In genomic region chr1:150010388-150011115, GRCh38 we compare ENCODE assay signal across 8 cellular contexts. TPM values are rescaled to one million over a fixed set of nuclear protein-coding genes. Genes with fewer than 3 reads are reported as not detected.
DNase-seq lines count a peak whose midpoint lies in the region; ATAC-seq and TF ChIP-seq lines count a peak whose summit lies in the region.

TSS of gene OTUD7B (minus strand) at chr1:150010726. CDS start at chr1:149977510, 33,216 bp downstream.

- H3K4me3 Mint-ChIP-seq in activated naive CD8-positive, alpha-beta T cell treated with anti-CD3 and anti-CD28 coated beads, Interleukin-2, amount 50 U/mL, for 24 hours, result peak within 1 kb of the TSS; percentile 86

- H3K9me3 ChIP-seq in HCT116 (ENCODE audit: control insufficient read depth in 1 of 2, insufficient read depth in 1 of 2, low read depth in 1 of 2, low read length in 2 of 2), result no peaks in the 10 kb centered on the region
- H3K9me3 ChIP-seq in cardiac muscle cell (ENCODE audit: low read depth), result no peaks in the 10 kb centered on the region
- no peaks in the 10 kb centered on the region for H3K9me3 ChIP-seq in parathyroid adenoma (ENCODE audit: control insufficient read depth, low read length)
- H3K9me3 ChIP-seq in thyroid gland, result no peaks in the 10 kb centered on the region

- H3K27me3 ChIP-seq in HCT116 (ENCODE audit: insufficient read depth, low read length), result no peaks in the 10 kb centered on the region
- H3K27me3 ChIP-seq in cardiac muscle cell, result no peaks in the 10 kb centered on the region
- no peaks in the 10 kb centered on the region for H3K27me3 ChIP-seq in parathyroid adenoma (ENCODE audit: control insufficient read depth, insufficient read depth, low read length)
- H3K27me3 ChIP-seq in thyroid gland, result no peaks in the 10 kb centered on the region

- CTCF ChIA-PET in HCT116 (lab: Charles Lee), result interaction anchor here (1.3 kb wide), 1 partner anchor 11 kb away, joined by 4 read pairs; no protein-coding TSS in a partner anchor

- H2AFZ ChIP-seq in HCT116 (ENCODE audit: low read depth, low read length, poor library complexity, severe bottlenecking) (peak within 1 kb of the TSS; percentile 93), parathyroid adenoma (peak within 1 kb of the TSS; percentile 96)

- no peaks in the 10 kb centered on the region for H4K20me1 ChIP-seq in HCT116 (ENCODE audit: insufficient read depth)

- H3K4me1 Mint-ChIP-seq in activated naive CD8-positive, alpha-beta T cell treated with anti-CD3 and anti-CD28 coated beads, Interleukin-2, amount 50 U/mL, for 24 hours, result peaks cover 39% of the 10 kb centered on the region

- intact Hi-C loops in HCT116 (cut with micrococcal nuclease) (loop anchor here (2.0 to 5.0 kb wide), 2 partner anchors 56 to 73 kb away; partner anchors contain the start of genes MTMR11 and VPS45), thyroid gland (cut with DNase I) (loop anchor here (10.0 kb wide), 1 partner anchor 46 kb away; no protein-coding TSS in a partner anchor)

- H3K27me3 Mint-ChIP-seq in activated naive CD8-positive, alpha-beta T cell treated with anti-CD3 and anti-CD28 coated beads, Interleukin-2, amount 50 U/mL, for 24 hours, result peaks cover 4% of the 10 kb centered on the region

- H3K36me3 ChIP-seq in HCT116 (ENCODE audit: control insufficient read depth in 1 of 2, insufficient read depth in 2 of 2, low read length in 2 of 2) (no peaks in the 10 kb centered on the region; a peak in 2 of 4 replicates), cardiac muscle cell (no peaks in the 10 kb centered on the region), parathyroid adenoma (ENCODE audit: control insufficient read depth, insufficient read depth, low read length) (no peaks in the 10 kb centered on the region), thyroid gland (no peaks in the 10 kb centered on the region)

- peak; percentile 97 for DNase-seq in GM03348 (ENCODE audit: low spot score)
- peak; percentile 68 for DNase-seq in HCT116 (ENCODE audit: low read depth, low spot score)
- DNase-seq in MV-4-11 (lab: John Stamatoyannopoulos, UW), result peak; percentile 52
- DNase-seq in SW 1271 (lab: John Stamatoyannopoulos, UW), result peak; percentile 39 to 69
- peak; percentile 87 for DNase-seq in activated naive CD8-positive, alpha-beta T cell treated with anti-CD3 and anti-CD28 coated beads, Interleukin-2, amount 50 U/mL, for 24 hours
- DNase-seq in cardiac muscle cell (ENCODE audit: low read depth in 1 of 2, low spot score in 1 of 2), result peak; percentile 94
- peak; percentile 90 to 91 for DNase-seq in thyroid gland

- TF ChIP-seq POLR2A in HCT116 (IDR thresholded peaks at IDR 0.05; ENCODE audit: borderline replicate concordance, extremely low read depth, insufficient read depth, insufficient read length) (no peak), thyroid gland (IDR thresholded peaks at IDR 0.05) (peak in 1 of 2 donors; percentile 86)

- H3K4me3 ChIP-seq in HCT116 (replicated peaks in 1 of 2; ENCODE audit: low read depth in 1 of 2, low read length in 2 of 2) (peak within 1 kb of the TSS; percentile 83 to 94), cardiac muscle cell (peak within 1 kb of the TSS; percentile 94), parathyroid adenoma (ENCODE audit: low read depth, low read length) (peak within 1 kb of the TSS; percentile 92), thyroid gland (replicated peaks in 1 of 3) (peak within 1 kb of the TSS; percentile 7 to 93 (median 86))

- H3K9me2 ChIP-seq in HCT116 (ENCODE audit: insufficient read depth), result no peaks in the 10 kb centered on the region

- peak; percentile 88 for ATAC-seq in HCT116
- peak; percentile 67 for ATAC-seq in activated naive CD8-positive, alpha-beta T cell treated with anti-CD3 and anti-CD28 coated beads, Interleukin-2, amount 50 U/mL, for 24 hours

- TF ChIP-seq CTCF in HCT116 (IDR thresholded peaks at IDR 0.05 in 2 of 3, conservative IDR thresholded peaks at IDR 0.05 in 1 of 3; ENCODE audit: borderline replicate concordance in 1 of 3, insufficient read depth in 1 of 3, low read depth in 2 of 3, low read length in 2 of 3) (no peak), cardiac muscle cell (IDR thresholded peaks at IDR 0.05; ENCODE audit: low read depth, low read length) (no peak), parathyroid adenoma (IDR thresholded peaks at IDR 0.05) (no peak), thyroid gland (IDR thresholded peaks at IDR 0.05) (peak in 1 of 6 experiments; percentile 17)

- H3K79me2 ChIP-seq in HCT116 (ENCODE audit: insufficient read depth, low read length) (peaks cover 42% of the 10 kb centered on the region), parathyroid adenoma (peaks cover 4% of the 10 kb centered on the region)

- H3K9ac ChIP-seq in HCT116 (ENCODE audit: low read length) (peak within 1 kb of the TSS; percentile 90), parathyroid adenoma (peak within 1 kb of the TSS; percentile 53)

- H3K4me2 ChIP-seq in HCT116 (ENCODE audit: low read length) (peak within 1 kb of the TSS; percentile 92), parathyroid adenoma (ENCODE audit: low read length) (peak within 1 kb of the TSS; percentile 91)

- H3K36me3 Mint-ChIP-seq in activated naive CD8-positive, alpha-beta T cell treated with anti-CD3 and anti-CD28 coated beads, Interleukin-2, amount 50 U/mL, for 24 hours (ENCODE audit: low read depth), result peaks cover 28% of the 10 kb centered on the region

- H3K27ac ChIP-seq in HCT116 (ENCODE audit: low read depth, low read length) (peak within 1 kb of the TSS; percentile 85), cardiac muscle cell (peak within 1 kb of the TSS; percentile 97), parathyroid adenoma (peak within 1 kb of the TSS; percentile 84), thyroid gland (peak within 1 kb of the TSS; percentile 94 to 96 (median 95))

- no TSS peak for BruUV-seq in HCT116 (replicated peaks; lab: Mats Ljungman, UMichigan)

- H3K27ac Mint-ChIP-seq in activated naive CD8-positive, alpha-beta T cell treated with anti-CD3 and anti-CD28 coated beads, Interleukin-2, amount 50 U/mL, for 24 hours, result peak within 1 kb of the TSS; percentile 93

- peak; percentile 19 for TF ChIP-seq RAD21 in HCT116 (IDR thresholded peaks at IDR 0.05; ENCODE audit: low read depth)

- 0% methylated on average over 20 to 34 of the region's 59 CpGs for WGBS in thyroid gland, 2 donors

- RAD21 ChIA-PET in HCT116 (lab: Charles Lee; ENCODE audit: low non-redundant PET in 1 of 2, low total read pairs in 2 of 2, uncharacterized antibody in 2 of 2, unreplicated experiment in 2 of 2), result interaction anchor here in 1 of 2 experiments (0.7 to 0.8 kb wide), 2 partner anchors 21 to 176 kb away, joined by 3 to 5 read pairs; no protein-coding TSS in a partner anchor

- peaks cover 7 to 38% of the 10 kb centered on the region in 2 experiments; a peak in 3 of 4 replicates for H3K4me1 ChIP-seq in HCT116 (ENCODE audit: control insufficient read depth in 1 of 2, insufficient read depth in 2 of 2, low read length in 2 of 2)
- peaks cover 23% of the 10 kb centered on the region for H3K4me1 ChIP-seq in cardiac muscle cell (ENCODE audit: low read depth)
- H3K4me1 ChIP-seq in parathyroid adenoma, result peaks cover 5% of the 10 kb centered on the region
- H3K4me1 ChIP-seq in thyroid gland, result peaks cover 11 to 16% of the 10 kb centered on the region in 2 donors

- POLR2A ChIA-PET in HCT116 (lab: Charles Lee), result interaction anchor here (0.9 to 2.3 kb wide), 7 partner anchors 8 to 123 kb away, joined by 3 to 12 read pairs (median 4); a partner anchor contains a TSS

- no peaks in the 10 kb centered on the region for H3K9me3 Mint-ChIP-seq in activated naive CD8-positive, alpha-beta T cell treated with anti-CD3 and anti-CD28 coated beads, Interleukin-2, amount 50 U/mL, for 24 hours

TF ChIP-seq in HCT116, 20 proteins besides CTCF, POLR2A, EP300 and RAD21 (continues in another document):
- TF ChIP-seq, protein P1, sequence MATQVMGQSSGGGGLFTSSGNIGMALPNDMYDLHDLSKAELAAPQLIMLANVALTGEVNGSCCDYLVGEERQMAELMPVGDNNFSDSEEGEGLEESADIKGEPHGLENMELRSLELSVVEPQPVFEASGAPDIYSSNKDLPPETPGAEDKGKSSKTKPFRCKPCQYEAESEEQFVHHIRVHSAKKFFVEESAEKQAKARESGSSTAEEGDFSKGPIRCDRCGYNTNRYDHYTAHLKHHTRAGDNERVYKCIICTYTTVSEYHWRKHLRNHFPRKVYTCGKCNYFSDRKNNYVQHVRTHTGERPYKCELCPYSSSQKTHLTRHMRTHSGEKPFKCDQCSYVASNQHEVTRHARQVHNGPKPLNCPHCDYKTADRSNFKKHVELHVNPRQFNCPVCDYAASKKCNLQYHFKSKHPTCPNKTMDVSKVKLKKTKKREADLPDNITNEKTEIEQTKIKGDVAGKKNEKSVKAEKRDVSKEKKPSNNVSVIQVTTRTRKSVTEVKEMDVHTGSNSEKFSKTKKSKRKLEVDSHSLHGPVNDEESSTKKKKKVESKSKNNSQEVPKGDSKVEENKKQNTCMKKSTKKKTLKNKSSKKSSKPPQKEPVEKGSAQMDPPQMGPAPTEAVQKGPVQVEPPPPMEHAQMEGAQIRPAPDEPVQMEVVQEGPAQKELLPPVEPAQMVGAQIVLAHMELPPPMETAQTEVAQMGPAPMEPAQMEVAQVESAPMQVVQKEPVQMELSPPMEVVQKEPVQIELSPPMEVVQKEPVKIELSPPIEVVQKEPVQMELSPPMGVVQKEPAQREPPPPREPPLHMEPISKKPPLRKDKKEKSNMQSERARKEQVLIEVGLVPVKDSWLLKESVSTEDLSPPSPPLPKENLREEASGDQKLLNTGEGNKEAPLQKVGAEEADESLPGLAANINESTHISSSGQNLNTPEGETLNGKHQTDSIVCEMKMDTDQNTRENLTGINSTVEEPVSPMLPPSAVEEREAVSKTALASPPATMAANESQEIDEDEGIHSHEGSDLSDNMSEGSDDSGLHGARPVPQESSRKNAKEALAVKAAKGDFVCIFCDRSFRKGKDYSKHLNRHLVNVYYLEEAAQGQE (IDR thresholded peaks at IDR 0.05; ENCODE audit: low read depth), result no peak
- TF ChIP-seq EGR1 (IDR thresholded peaks at IDR 0.05; ENCODE audit: low read depth) (peak; percentile 93), FOSL1 (IDR thresholded peaks at IDR 0.05; ENCODE audit: low read depth) (no peak)

RNA-seq across cellular contexts. Expression of gene OTUD7B, which starts in this region (rescaled TPM):
- total RNA-seq in HCT116 (2021; ENCODE audit: unreplicated experiment) (23.7 TPM), cardiac muscle cell (9.7 and 16.4 TPM in 2 replicates), thyroid gland (10 to 100 TPM; 15.9 to 39.2 (median 23.2) TPM)
- polyA plus RNA-seq in HCT116 (2012), result 8.2 and 9.1 TPM in 2 replicates
- polyA plus RNA-seq in cardiac muscle cell, result 3.1 and 5.1 TPM in 2 replicates

Comparison
In these comparisons a context has a peak if more than half of its experiments do, and no peak if none do; other contexts are left out.
1. Peak in every context shown above with its lines: DNase-seq, ATAC-seq, H3K4me3 ChIP-seq and H3K27ac ChIP-seq.